Comparison of ENCODE assay signal across 17 cellular contexts in genomic region chr18:4319738-4320677, GRCh38.
DNase-seq lines count a peak whose midpoint lies in the region; ATAC-seq and TF ChIP-seq lines count a peak whose summit lies in the region.
"Had no signal": no experiment of that assay in that cellular context is flagged by ENCODE, and none has a peak within 500 bp of the region (broad histone marks: within the 10 kb centered on the region; RNA-seq: fewer than 3 reads in every experiment).

No MANE protein-coding gene starts in this region.

- no peaks in the 10 kb centered on the region for H3K36me3 ChIP-seq in testis (ENCODE audit: low read depth, missing control alignments)
- no peaks in the 10 kb centered on the region for H3K36me3 ChIP-seq in colonic mucosa
- H3K36me3 ChIP-seq: right lobe of liver, upper lobe of left lung had no signal

- H3K27ac Mint-ChIP-seq in naive thymus-derived CD8-positive, alpha-beta T cell = no peak overlapping the region
- H3K27ac Mint-ChIP-seq: activated naive CD4-positive, alpha-beta T cell treated with anti-CD3 and anti-CD28 coated beads, Interleukin-2, amount 50 U/mL, for 24 hours had no signal

- no peaks in the 10 kb centered on the region for H3K36me3 Mint-ChIP-seq in naive thymus-derived CD8-positive, alpha-beta T cell
- H3K36me3 Mint-ChIP-seq: activated naive CD4-positive, alpha-beta T cell treated with anti-CD3 and anti-CD28 coated beads, Interleukin-2, amount 50 U/mL, for 24 hours had no signal

- H3K4me3 ChIP-seq in testis (no peak overlapping the region), colonic mucosa (no peak overlapping the region)
- H3K4me3 ChIP-seq: right lobe of liver, upper lobe of left lung had no signal

- H3K9me3 Mint-ChIP-seq in naive thymus-derived CD8-positive, alpha-beta T cell = peaks cover 0 to 18% (median 3%) of the 10 kb centered on the region in 9 donors

- H3K27ac ChIP-seq in testis (peak overlapping the region; percentile 63), colonic mucosa (no peak overlapping the region)
- H3K27ac ChIP-seq: right lobe of liver, upper lobe of left lung had no signal

- no peak overlapping the region for H3K9ac ChIP-seq in colonic mucosa (ENCODE audit: low read depth in 2 of 2, low read length in 2 of 2)

- TF ChIP-seq CTCF in testis (IDR thresholded peaks at IDR 0.05) (no peak), colonic mucosa (IDR thresholded peaks at IDR 0.05) (no peak)

- no peaks in the 10 kb centered on the region for H3K27me3 ChIP-seq in testis
- H3K27me3 ChIP-seq in colonic mucosa = no peaks in the 10 kb centered on the region
- H3K27me3 ChIP-seq: right lobe of liver, upper lobe of left lung had no signal

- H3K9me3 ChIP-seq in testis (no peaks in the 10 kb centered on the region), colonic mucosa (no peaks in the 10 kb centered on the region)
- H3K9me3 ChIP-seq: Caco-2, right lobe of liver, upper lobe of left lung had no signal

- intact Hi-C loops in testis (cut with DNase I; ENCODE audit: low total_unique reads) (no loop called here), colonic mucosa (cut with DNase I) (no loop called here)

- ATAC-seq in GM18519 (IDR thresholded peaks at IDR 0.05; ENCODE audit: low FRiP score, unreplicated experiment) (peak; percentile 59), GM21786 (IDR thresholded peaks at IDR 0.05; ENCODE audit: unreplicated experiment) (peak; percentile 67), HG03280 (IDR thresholded peaks at IDR 0.05; ENCODE audit: unreplicated experiment) (peak; percentile 50)
- no peak for ATAC-seq in naive thymus-derived CD8-positive, alpha-beta T cell
- ATAC-seq: right lobe of liver; stimulated activated naive CD8-positive, alpha-beta T cell treated with anti-CD3 and anti-CD28 coated beads, Interleukin-15, Interleukin-2, amounts not matched to agents 100 U/mL and 50 U/mL, for 24 hours had no signal

- H3K4me1 ChIP-seq in testis = peaks cover 5% of the 10 kb centered on the region
- H3K4me1 ChIP-seq in colonic mucosa = no peaks in the 10 kb centered on the region
- H3K4me1 ChIP-seq: Caco-2, right lobe of liver, upper lobe of left lung had no signal

- POLR2A ChIA-PET in naive thymus-derived CD8-positive, alpha-beta T cell (lab: Charles Lee) = no interaction called here

- no peaks in the 10 kb centered on the region for H3K4me1 Mint-ChIP-seq in naive thymus-derived CD8-positive, alpha-beta T cell
- H3K4me1 Mint-ChIP-seq: activated naive CD4-positive, alpha-beta T cell treated with anti-CD3 and anti-CD28 coated beads, Interleukin-2, amount 50 U/mL, for 24 hours had no signal

- no peak for TF ChIP-seq POLR2A in testis (IDR thresholded peaks at IDR 0.05)

- WGBS in testis, 2 donors = 27 to 55% methylated on average over 3 of the region's 3 CpGs

- no peak overlapping the region for H3K4me3 Mint-ChIP-seq in naive thymus-derived CD8-positive, alpha-beta T cell
- H3K4me3 Mint-ChIP-seq: activated naive CD4-positive, alpha-beta T cell treated with anti-CD3 and anti-CD28 coated beads, Interleukin-2, amount 50 U/mL, for 24 hours had no signal

- DNase-seq in testis (no peak), colonic mucosa (no peak)
- DNase-seq in stimulated activated CD4-positive, alpha-beta T cell treated with anti-CD3 and anti-CD28 coated beads, Interleukin-2, amount 100 ng/mL, for 48 hours = no peak
- DNase-seq in naive thymus-derived CD8-positive, alpha-beta T cell = no peak
- DNase-seq: activated CD4-positive, alpha-beta T cell treated with anti-CD3 and anti-CD28 coated beads, Interleukin-2, amount 50 U/mL, for 1 hour; Caco-2; NCI-H1105; NCI-H2107; NCI-H524 treated with DMSO at 0.1 percent for 48 hours; right lobe of liver; Right ventricle myocardium superior; stimulated activated naive CD8-positive, alpha-beta T cell treated with anti-CD3 and anti-CD28 coated beads, Interleukin-15, Interleukin-2, amounts not matched to agents 100 U/mL and 50 U/mL, for 24 hours; upper lobe of left lung had no signal

- H3K27me3 Mint-ChIP-seq in naive thymus-derived CD8-positive, alpha-beta T cell = no peaks in the 10 kb centered on the region
- H3K27me3 Mint-ChIP-seq: activated naive CD4-positive, alpha-beta T cell treated with anti-CD3 and anti-CD28 coated beads, Interleukin-2, amount 50 U/mL, for 24 hours had no signal

Comparison
In these comparisons a context has a peak if more than half of its experiments do, and no peak if none do; other contexts are left out.
1. ATAC-seq: peak in GM18519 (single experiment), GM21786 (single experiment) and HG03280 (single experiment); none in naive thymus-derived CD8-positive, alpha-beta T cell (0 of 2).